27 cellular contexts compared by ENCODE assay signal in the genomic region with DNA sequence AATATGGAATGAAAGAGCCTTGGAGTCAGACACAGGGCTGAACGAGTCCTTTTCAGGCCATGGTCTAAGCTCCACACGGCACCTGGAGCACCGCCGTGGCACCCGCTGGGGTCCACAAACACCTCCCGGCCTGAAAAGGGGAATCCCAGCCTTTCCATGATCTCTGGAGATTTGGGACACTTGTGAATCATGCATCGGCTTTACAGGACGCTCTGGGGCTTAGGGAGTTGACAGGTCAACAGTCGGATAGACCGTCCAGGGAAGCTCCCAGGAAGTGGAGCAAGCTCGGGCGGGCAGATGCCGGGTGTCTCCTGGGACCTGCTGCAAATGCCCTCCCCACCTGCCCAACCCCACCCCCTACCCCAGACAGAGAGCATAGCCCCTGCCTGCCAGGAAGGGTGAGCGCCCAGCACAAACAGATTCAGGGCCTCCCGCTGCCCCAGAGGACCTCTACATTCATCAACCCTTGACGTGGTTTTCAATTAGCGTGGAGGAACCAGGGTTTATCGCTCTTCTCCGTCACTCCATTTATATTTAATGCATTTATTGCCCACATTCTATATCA.
"Had no signal": no experiment of that assay in that cellular context is flagged by ENCODE, and none has a peak within 500 bp of the region (broad histone marks: within the 10 kb centered on the region; RNA-seq: fewer than 3 reads in every experiment).

No MANE protein-coding gene starts in this region.

- H3K36me3 Mint-ChIP-seq: activated naive CD8-positive, alpha-beta T cell treated with anti-CD3 and anti-CD28 coated beads for 36 hours; mesothelial cell of epicardium; natural killer cell treated with Interleukin-12 subunit alpha and Interleukin-12 subunit beta and Interleukin-15 and Interleukin-18, amount 100 ng/mL, for 72 hours had no signal

- H3K27me3 Mint-ChIP-seq: activated naive CD8-positive, alpha-beta T cell treated with anti-CD3 and anti-CD28 coated beads for 36 hours had no signal

- H3K36me3 ChIP-seq: thyroid gland, upper lobe of right lung had no signal

- H3K4me3 ChIP-seq: thyroid gland, upper lobe of right lung had no signal

- H3K27ac ChIP-seq: thyroid gland, upper lobe of right lung had no signal

- ATAC-seq: activated T-cell treated with anti-CD3 and anti-CD28 coated beads, Interleukin-2, amount 50 U/mL, for 4 hours; left lobe of liver; natural killer cell treated with Interleukin-12 subunit alpha and Interleukin-12 subunit beta and Interleukin-15 and Interleukin-18, amount 100 ng/mL, for 72 hours; stimulated activated naive CD8-positive, alpha-beta T cell treated with anti-CD3 and anti-CD28 coated beads, Interleukin-15, Interleukin-2, amounts not matched to agents 100 U/mL and 50 U/mL, for 24 hours; upper lobe of right lung had no signal

- H3K4me3 Mint-ChIP-seq: activated naive CD8-positive, alpha-beta T cell treated with anti-CD3 and anti-CD28 coated beads for 36 hours; activated T-cell treated with anti-CD3 and anti-CD28 coated beads, Interleukin-2, amount 50 U/mL, for 4 hours; mesothelial cell of epicardium; natural killer cell treated with Interleukin-12 subunit alpha and Interleukin-12 subunit beta and Interleukin-15 and Interleukin-18, amount 100 ng/mL, for 72 hours; T-helper 1 cell treated with Interleukin-12 subunit alpha and Interleukin-12 subunit beta and Interleukin-4 antibody, amounts not matched to agents 30 μg/mL and 1 μg/mL, for 36 hours had no signal

- H3K9me3 Mint-ChIP-seq: activated naive CD8-positive, alpha-beta T cell treated with anti-CD3 and anti-CD28 coated beads for 36 hours; activated T-cell treated with anti-CD3 and anti-CD28 coated beads, Interleukin-2, amount 50 U/mL, for 4 hours; activated T-helper 2 cell treated with anti-CD3 and anti-CD28 coated beads, Interferon-gamma antibody, Interleukin-2, Interleukin-4, amounts not matched to agents 10 μg/mL and 5 μg/mL and 100 μg/mL, durations not matched to agents 14 hours and 24 hours and 36 hours; mesothelial cell of epicardium; natural killer cell treated with Interleukin-12 subunit alpha and Interleukin-12 subunit beta and Interleukin-15 and Interleukin-18, amount 100 ng/mL, for 72 hours; T-helper 1 cell treated with Interleukin-12 subunit alpha and Interleukin-12 subunit beta and Interleukin-4 antibody, amounts not matched to agents 30 μg/mL and 1 μg/mL, for 36 hours had no signal

- H3K27ac Mint-ChIP-seq: activated naive CD8-positive, alpha-beta T cell treated with anti-CD3 and anti-CD28 coated beads for 36 hours; activated T-helper 2 cell treated with anti-CD3 and anti-CD28 coated beads, Interferon-gamma antibody, Interleukin-2, Interleukin-4, amounts not matched to agents 10 μg/mL and 5 μg/mL and 100 μg/mL, durations not matched to agents 14 hours and 24 hours and 36 hours; mesothelial cell of epicardium; natural killer cell treated with Interleukin-12 subunit alpha and Interleukin-12 subunit beta and Interleukin-15 and Interleukin-18, amount 100 ng/mL, for 72 hours; T-helper 1 cell treated with Interleukin-12 subunit alpha and Interleukin-12 subunit beta and Interleukin-4 antibody, amounts not matched to agents 30 μg/mL and 1 μg/mL, for 36 hours had no signal

- H3K4me1 Mint-ChIP-seq: activated naive CD8-positive, alpha-beta T cell treated with anti-CD3 and anti-CD28 coated beads for 36 hours; mesothelial cell of epicardium had no signal

- DNase-seq: activated CD4-positive, alpha-beta T cell treated with anti-CD3 and anti-CD28 coated beads for 4 hours; activated CD4-positive, alpha-beta T cell treated with anti-CD3 and anti-CD28 coated beads, Interleukin-2, amount 50 U/mL, for 48 hours; activated CD4-positive, CD25-positive, alpha-beta regulatory T cell; activated CD8-positive, alpha-beta memory T cell treated with anti-CD3 and anti-CD28 coated beads, Interleukin-2, amount 50 U/mL, for 48 hours; activated naive CD4-positive, alpha-beta T cell; activated naive CD8-positive, alpha-beta T cell treated with anti-CD3 and anti-CD28 coated beads for 36 hours; activated T-cell treated with anti-CD3 and anti-CD28 coated beads, Interleukin-2, amount 50 U/mL, for 4 hours; amygdala; caudate nucleus; dermis blood vessel endothelial cell; effector CD8-positive, alpha-beta T cell; erythroblast; foreskin fibroblast; mammary epithelial cell; occipital lobe; retina; stimulated activated CD4-positive, alpha-beta T cell treated with anti-CD3 and anti-CD28 coated beads, Interleukin-4, amount 100 ng/mL, for 24 hours; stimulated activated naive CD8-positive, alpha-beta T cell treated with anti-CD3 and anti-CD28 coated beads, Interleukin-15, Interleukin-2, amounts not matched to agents 100 U/mL and 50 U/mL, for 24 hours; substantia nigra; T1000; thyroid gland; upper lobe of right lung had no signal

- H3K27me3 ChIP-seq: thyroid gland had no signal

- H3K9me3 ChIP-seq: thyroid gland, upper lobe of right lung had no signal

- H3K4me1 ChIP-seq: thyroid gland, upper lobe of right lung had no signal
